18 cellular contexts compared by ENCODE assay signal in the genomic region with DNA sequence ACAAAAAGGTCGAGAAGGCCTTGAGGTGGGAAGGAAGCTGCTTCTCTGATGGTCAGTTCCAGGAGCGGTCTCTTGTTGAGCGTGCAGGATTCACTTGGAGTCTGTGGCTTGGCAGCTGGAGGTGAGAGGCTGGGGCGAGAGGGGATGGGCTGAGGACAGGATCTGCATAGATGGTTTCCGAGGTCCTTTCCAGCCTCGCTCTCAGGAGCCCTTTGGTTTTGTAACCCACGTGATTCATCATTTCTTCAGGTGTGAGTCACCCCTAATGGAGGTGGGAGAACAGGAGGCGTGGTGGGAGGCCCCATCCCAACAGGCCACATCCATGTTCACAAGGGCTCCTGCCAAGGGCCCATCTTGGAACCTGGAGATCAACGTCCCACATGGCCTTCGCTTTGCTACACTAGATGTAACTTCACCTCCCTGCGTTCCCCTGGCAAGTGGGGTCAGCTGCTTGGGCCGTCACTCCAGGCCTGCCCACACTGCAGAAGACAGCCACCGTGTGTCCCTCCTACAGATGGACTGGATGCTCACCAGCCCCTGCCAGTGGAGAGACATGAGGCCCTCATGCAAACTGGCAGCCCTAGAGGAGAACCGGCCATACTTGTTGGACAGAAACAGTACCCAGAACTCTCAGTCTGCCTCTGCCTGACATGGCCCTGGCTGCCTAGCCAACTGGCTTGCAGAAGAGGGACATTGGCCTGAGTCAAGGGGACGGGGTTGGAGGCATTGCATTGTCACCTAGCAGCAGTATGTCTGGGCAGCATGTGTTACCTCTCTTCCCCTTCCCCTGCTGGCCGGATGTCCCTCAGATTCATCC. TPM values are rescaled to one million over a fixed set of nuclear protein-coding genes. Genes with fewer than 3 reads are reported as not detected.
A peak's percentile ranks its signal among the peaks of the same experiment; 100 is the strongest.
DNase-seq lines count a peak whose midpoint lies in the region; ATAC-seq and TF ChIP-seq lines count a peak whose summit lies in the region.
"Had no signal": no experiment of that assay in that cellular context is flagged by ENCODE, and none has a peak within 500 bp of the region (broad histone marks: within the 10 kb centered on the region; RNA-seq: fewer than 3 reads in every experiment).

No MANE protein-coding gene starts in this region.

- no peaks in the 10 kb centered on the region; a peak in 1 of 4 replicates for H3K9me3 ChIP-seq in HCT116 (ENCODE audit: control insufficient read depth in 1 of 2, insufficient read depth in 1 of 2, low read depth in 1 of 2, low read length in 2 of 2)
- H3K9me3 ChIP-seq: gastrocnemius medialis, neutrophil, sigmoid colon, tibial nerve had no signal

- H3K36me3 ChIP-seq in HCT116 (ENCODE audit: control insufficient read depth in 1 of 2, insufficient read depth in 2 of 2, low read length in 2 of 2) = no peaks in the 10 kb centered on the region; a peak in 1 of 4 replicates
- H3K36me3 ChIP-seq: gastrocnemius medialis, neutrophil, sigmoid colon, tibial nerve had no signal

- no peak for ATAC-seq in HCT116
- no peak for ATAC-seq in GM19395 (IDR thresholded peaks at IDR 0.05; ENCODE audit: unreplicated experiment)
- ATAC-seq in activated CD4-positive, CD25-positive, alpha-beta regulatory T cell treated with anti-CD3 and anti-CD28 coated beads, Interleukin-2, amount 50 U/mL, for 24 hours = no peak
- ATAC-seq: gastrocnemius medialis had no signal

- peak overlapping the region; percentile 79 for H3K4me2 ChIP-seq in HCT116 (ENCODE audit: low read length)

- BruUV-seq in HCT116 (replicated peaks; lab: Mats Ljungman, UMichigan) = TSS peak; percentile 49

- H4K20me1 ChIP-seq in HCT116 (ENCODE audit: insufficient read depth) = no peaks in the 10 kb centered on the region

- H3K9me2 ChIP-seq in HCT116 (ENCODE audit: insufficient read depth) = no peaks in the 10 kb centered on the region

- TF ChIP-seq CTCF in HCT116 (IDR thresholded peaks at IDR 0.05 in 2 of 3, conservative IDR thresholded peaks at IDR 0.05 in 1 of 3; ENCODE audit: borderline replicate concordance in 1 of 3, insufficient read depth in 1 of 3, low read depth in 2 of 3, low read length in 2 of 3) (no peak), chondrocyte (IDR thresholded peaks at IDR 0.05) (no peak), neural crest cell (conservative IDR thresholded peaks at IDR 0.05) (no peak)

- CTCF ChIA-PET in activated CD4-positive, alpha-beta T cell treated with anti-CD3 and anti-CD28 coated beads, Interleukin-2, amount 10 ng/mL, durations not matched to agents 7 days and 5 days (lab: Charles Lee) = no interaction called here
- CTCF ChIA-PET in HCT116 (lab: Charles Lee) = no interaction called here

- H3K9me3 Mint-ChIP-seq in activated CD4-positive, alpha-beta T cell treated with anti-CD3 and anti-CD28 coated beads, Interleukin-2, amount 10 ng/mL, durations not matched to agents 7 days and 5 days = no peaks in the 10 kb centered on the region
- H3K9me3 Mint-ChIP-seq in chondrocyte (ENCODE audit: low read depth) (no peaks in the 10 kb centered on the region), neural crest cell (no peaks in the 10 kb centered on the region)
- H3K9me3 Mint-ChIP-seq: activated naive CD4-positive, alpha-beta T cell treated with anti-CD3 and anti-CD28 coated beads, Interleukin-2, amount 50 U/mL, for 24 hours had no signal

- intact Hi-C loops in HCT116 (cut with micrococcal nuclease) = no loop called here

- RAD21 ChIA-PET in HCT116 (lab: Charles Lee; ENCODE audit: low non-redundant PET in 1 of 2, low total read pairs in 2 of 2, uncharacterized antibody in 2 of 2, unreplicated experiment in 2 of 2) = no interaction called here

- H2AFZ ChIP-seq in HCT116 (ENCODE audit: low read depth, low read length, poor library complexity, severe bottlenecking) = no peak overlapping the region

- no peak for TF ChIP-seq POLR2A in HCT116 (IDR thresholded peaks at IDR 0.05; ENCODE audit: borderline replicate concordance, extremely low read depth, insufficient read depth, insufficient read length)

- 0 out of 2 replicates have a peak, but pooled peaks cover 3% of the 10 kb centered on the region for H3K27me3 ChIP-seq in HCT116 (ENCODE audit: insufficient read depth, low read length)

- peaks cover 64% of the 10 kb centered on the region for H3K27me3 Mint-ChIP-seq in activated CD4-positive, alpha-beta T cell treated with anti-CD3 and anti-CD28 coated beads, Interleukin-2, amount 10 ng/mL, durations not matched to agents 7 days and 5 days
- H3K27me3 Mint-ChIP-seq in chondrocyte (ENCODE audit: low read depth) = peaks cover 46% of the 10 kb centered on the region
- peaks cover 66% of the 10 kb centered on the region for H3K27me3 Mint-ChIP-seq in neural crest cell (ENCODE audit: low read depth)

- no peak overlapping the region for H3K4me3 ChIP-seq in HCT116 (replicated peaks in 1 of 2; ENCODE audit: low read depth in 1 of 2, low read length in 2 of 2)
- H3K4me3 ChIP-seq: gastrocnemius medialis, sigmoid colon, tibial nerve had no signal

- peak overlapping the region; percentile 13 for H3K27ac Mint-ChIP-seq in activated CD4-positive, alpha-beta T cell treated with anti-CD3 and anti-CD28 coated beads, Interleukin-2, amount 10 ng/mL, durations not matched to agents 7 days and 5 days
- H3K27ac Mint-ChIP-seq in chondrocyte (ENCODE audit: unreplicated experiment) (no peak overlapping the region), neural crest cell (ENCODE audit: unreplicated experiment) (no peak overlapping the region)
- H3K27ac Mint-ChIP-seq: activated naive CD4-positive, alpha-beta T cell treated with anti-CD3 and anti-CD28 coated beads, Interleukin-2, amount 50 U/mL, for 24 hours had no signal

- peaks cover 6 to 25% of the 10 kb centered on the region in 2 experiments; a peak in 3 of 4 replicates for H3K4me1 ChIP-seq in HCT116 (ENCODE audit: control insufficient read depth in 1 of 2, insufficient read depth in 2 of 2, low read length in 2 of 2)

- H3K36me3 Mint-ChIP-seq in activated CD4-positive, alpha-beta T cell treated with anti-CD3 and anti-CD28 coated beads, Interleukin-2, amount 10 ng/mL, durations not matched to agents 7 days and 5 days (ENCODE audit: low read depth) = peaks cover 3% of the 10 kb centered on the region
- H3K36me3 Mint-ChIP-seq in chondrocyte (ENCODE audit: low read depth) (no peaks in the 10 kb centered on the region), neural crest cell (ENCODE audit: low read depth) (no peaks in the 10 kb centered on the region)
- H3K36me3 Mint-ChIP-seq: activated naive CD4-positive, alpha-beta T cell treated with anti-CD3 and anti-CD28 coated beads, Interleukin-2, amount 50 U/mL, for 24 hours had no signal

- POLR2A ChIA-PET in activated CD4-positive, alpha-beta T cell treated with anti-CD3 and anti-CD28 coated beads, Interleukin-2, amount 10 ng/mL, durations not matched to agents 7 days and 5 days (lab: Charles Lee) = no interaction called here
- POLR2A ChIA-PET in HCT116 (lab: Charles Lee) = no interaction called here

- TF ChIP-seq RAD21 in HCT116 (IDR thresholded peaks at IDR 0.05; ENCODE audit: low read depth) = no peak

- peaks cover 7% of the 10 kb centered on the region; the same call in 1 of the 2 replicates for H3K79me2 ChIP-seq in HCT116 (ENCODE audit: insufficient read depth, low read length)

- no peak overlapping the region for H3K9ac ChIP-seq in HCT116 (ENCODE audit: low read length)

- peak overlapping the region; percentile 16 for H3K4me3 Mint-ChIP-seq in activated CD4-positive, alpha-beta T cell treated with anti-CD3 and anti-CD28 coated beads, Interleukin-2, amount 10 ng/mL, durations not matched to agents 7 days and 5 days
- H3K4me3 Mint-ChIP-seq in chondrocyte (ENCODE audit: unreplicated experiment) = peak overlapping the region; percentile 50
- peak overlapping the region; percentile 88 for H3K4me3 Mint-ChIP-seq in neural crest cell
- H3K4me3 Mint-ChIP-seq: activated naive CD4-positive, alpha-beta T cell treated with anti-CD3 and anti-CD28 coated beads, Interleukin-2, amount 50 U/mL, for 24 hours had no signal

- DNase-seq in activated CD4-positive, alpha-beta T cell treated with anti-CD3 and anti-CD28 coated beads, Interleukin-2, amount 10 ng/mL, durations not matched to agents 7 days and 5 days = no peak
- DNase-seq in activated CD4-positive, alpha-beta T cell treated with anti-CD3 and anti-CD28 coated beads, Interleukin-2, amount 50 U/mL, for 48 hours = no peak
- no peak for DNase-seq in HCT116 (ENCODE audit: low read depth, low spot score)
- no peak for DNase-seq in chondrocyte (ENCODE audit: low spot score)
- DNase-seq in neural crest cell (ENCODE audit: low read depth, low spot score) = no peak
- DNase-seq in EL = no peak
- DNase-seq: gastrocnemius medialis; NCI-H1048; NCI-H2081 treated with DMSO at 0.1 percent for 48 hours; NCI-H69; sigmoid colon; stimulated activated CD4-positive, alpha-beta T cell treated with anti-CD3 and anti-CD28 coated beads, Interleukin-2, amount 100 ng/mL, for 48 hours; stimulated activated CD8-positive, alpha-beta memory T cell treated with anti-CD3 and anti-CD28 coated beads, Interleukin-4, amount 100 ng/mL, for 48 hours had no signal

- peaks cover 3% of the 10 kb centered on the region for H3K4me1 Mint-ChIP-seq in activated CD4-positive, alpha-beta T cell treated with anti-CD3 and anti-CD28 coated beads, Interleukin-2, amount 10 ng/mL, durations not matched to agents 7 days and 5 days
- H3K4me1 Mint-ChIP-seq in chondrocyte (ENCODE audit: low read depth) (peaks cover 2% of the 10 kb centered on the region), neural crest cell (peaks cover 25% of the 10 kb centered on the region)

- H3K27ac ChIP-seq in HCT116 (ENCODE audit: low read depth, low read length) = no peak overlapping the region
- H3K27ac ChIP-seq: neutrophil, sigmoid colon, tibial nerve had no signal

TF ChIP-seq in HCT116, 20 proteins besides CTCF, POLR2A, EP300 and RAD21:
- TF ChIP-seq, protein P1, sequence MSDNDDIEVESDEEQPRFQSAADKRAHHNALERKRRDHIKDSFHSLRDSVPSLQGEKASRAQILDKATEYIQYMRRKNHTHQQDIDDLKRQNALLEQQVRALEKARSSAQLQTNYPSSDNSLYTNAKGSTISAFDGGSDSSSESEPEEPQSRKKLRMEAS (IDR thresholded peaks at IDR 0.05) = no peak
- TF ChIP-seq, protein P2, sequence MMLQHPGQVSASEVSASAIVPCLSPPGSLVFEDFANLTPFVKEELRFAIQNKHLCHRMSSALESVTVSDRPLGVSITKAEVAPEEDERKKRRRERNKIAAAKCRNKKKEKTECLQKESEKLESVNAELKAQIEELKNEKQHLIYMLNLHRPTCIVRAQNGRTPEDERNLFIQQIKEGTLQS (IDR thresholded peaks at IDR 0.05) = no peak
- TF ChIP-seq FOSL1 (IDR thresholded peaks at IDR 0.05; ENCODE audit: low read depth) (0 out of 2 replicates have a peak, but pooled peaks have one; percentile 17), CBX3 (IDR thresholded peaks at IDR 0.05; ENCODE audit: low read depth) (no peak)

RNA-seq across cellular contexts. Expression of a gene that starts 1.6 kb away (rescaled TPM):
- under 1 TPM; 0.46 to 0.74 TPM for total RNA-seq in activated CD4-positive, alpha-beta T cell treated with anti-CD3 and anti-CD28 coated beads, Interleukin-2, amount 10 ng/mL, durations not matched to agents 7 days and 5 days
- 13.5 TPM for total RNA-seq in HCT116 (2021; ENCODE audit: unreplicated experiment)
- 17.4 and 19.5 TPM in 2 replicates for polyA plus RNA-seq in HCT116 (2012)
- 0.40 to 2.0 TPM (median 1.4 TPM) in 3 replicates for total RNA-seq in chondrocyte
- 4.5 and 5.4 TPM in 2 replicates for total RNA-seq in neural crest cell

Comparison
In these comparisons a context has a peak if more than half of its experiments do, and no peak if none do; other contexts are left out.
1. H3K4me3 Mint-ChIP-seq: peak in every context shown above with its lines; median percentile 88 in neural crest cell; 50 in chondrocyte; 16 in activated CD4-positive, alpha-beta T cell treated with anti-CD3 and anti-CD28 coated beads, Interleukin-2, amount 10 ng/mL, durations not matched to agents 7 days and 5 days.